Comparison of ENCODE assay signal across 7 cellular contexts in the genomic region with DNA sequence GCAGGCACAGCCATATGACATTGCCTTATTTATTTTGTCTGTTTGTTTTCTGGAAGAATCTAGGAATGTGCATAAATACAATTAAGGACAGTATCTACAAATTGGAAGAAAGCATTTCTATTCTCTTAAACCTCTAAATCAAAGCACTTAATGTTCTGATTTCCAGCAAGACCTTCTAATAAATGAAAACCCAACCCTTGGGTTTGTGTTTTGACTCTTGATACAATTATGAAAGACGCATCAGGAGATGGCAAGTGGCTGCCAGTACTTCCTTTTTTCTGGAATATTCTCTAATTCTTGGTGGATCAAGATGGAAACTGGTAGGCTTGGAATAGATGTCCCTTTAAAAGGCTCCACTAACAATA.
A peak's percentile ranks its signal among the peaks of the same experiment; 100 is the strongest.
DNase-seq lines count a peak whose midpoint lies in the region; ATAC-seq and TF ChIP-seq lines count a peak whose summit lies in the region.

No MANE protein-coding gene starts in this region.

- DNase-seq in HFF-Myc (ENCODE audit: extremely low read depth, low read depth) (no peak), RPMI8226 (no peak), SHP77 treated with DMSO at 0.1 percent for 48 hours (lab: John Stamatoyannopoulos, UW) (no peak), KG1 (lab: John Stamatoyannopoulos, UW) (no peak)
- no peak for DNase-seq in stimulated activated effector memory CD8-positive, alpha-beta T cell treated with anti-CD3 and anti-CD28 coated beads, Interleukin-12 subunit alpha, Interleukin-12 subunit beta, amount 100 ng/mL, for 72 hours (ENCODE audit: low spot score in 2 of 2)

- peaks cover 40% of the 10 kb centered on the region for H3K27me3 ChIP-seq in iPS-18a (ENCODE audit: control insufficient read depth, insufficient read depth, low read length)

- no peak for TF ChIP-seq CTCF in HFF-Myc (IDR thresholded peaks at IDR 0.05; ENCODE audit: low read depth, low read length, missing control alignments)

- peak overlapping the region; percentile 47 for H3K4me3 ChIP-seq in HFF-Myc (replicated peaks; ENCODE audit: low read depth, low read length)
- peak overlapping the region; percentile 84 for H3K4me3 ChIP-seq in iPS-18a (ENCODE audit: low read length)

- no peaks in the 10 kb centered on the region for H3K9me3 ChIP-seq in iPS-18a (ENCODE audit: control insufficient read depth, low read depth, low read length)

- peaks cover 6% of the 10 kb centered on the region for H3K4me1 Mint-ChIP-seq in activated naive CD8-positive, alpha-beta T cell (ENCODE audit: low read depth)
- no peaks in the 10 kb centered on the region for H3K4me1 Mint-ChIP-seq in stimulated activated effector memory CD8-positive, alpha-beta T cell treated with anti-CD3 and anti-CD28 coated beads, Interleukin-12 subunit alpha, Interleukin-12 subunit beta, amount 100 ng/mL, for 72 hours

- peak overlapping the region; percentile 81 for H3K4me3 Mint-ChIP-seq in activated naive CD8-positive, alpha-beta T cell
- peak overlapping the region; percentile 49 for H3K4me3 Mint-ChIP-seq in stimulated activated effector memory CD8-positive, alpha-beta T cell treated with anti-CD3 and anti-CD28 coated beads, Interleukin-12 subunit alpha, Interleukin-12 subunit beta, amount 100 ng/mL, for 72 hours

- no peak overlapping the region for H3K27ac ChIP-seq in iPS-18a (ENCODE audit: low read length)

- H3K9ac ChIP-seq in iPS-18a (ENCODE audit: low read length) = peak overlapping the region; percentile 32

- peaks cover 31% of the 10 kb centered on the region for H3K27me3 Mint-ChIP-seq in activated naive CD8-positive, alpha-beta T cell

- ATAC-seq in stimulated activated effector memory CD8-positive, alpha-beta T cell treated with anti-CD3 and anti-CD28 coated beads, Interleukin-12 subunit alpha, Interleukin-12 subunit beta, amount 100 ng/mL, for 72 hours = no peak

- H3K9me3 Mint-ChIP-seq in activated naive CD8-positive, alpha-beta T cell (ENCODE audit: low read depth) = peaks cover 5% of the 10 kb centered on the region
- H3K9me3 Mint-ChIP-seq in stimulated activated effector memory CD8-positive, alpha-beta T cell treated with anti-CD3 and anti-CD28 coated beads, Interleukin-12 subunit alpha, Interleukin-12 subunit beta, amount 100 ng/mL, for 72 hours = peaks cover 9% of the 10 kb centered on the region

- H3K36me3 ChIP-seq in iPS-18a (ENCODE audit: control insufficient read depth, low read depth, low read length) = no peaks in the 10 kb centered on the region

- H3K27ac Mint-ChIP-seq in activated naive CD8-positive, alpha-beta T cell = no peak overlapping the region
- H3K27ac Mint-ChIP-seq in stimulated activated effector memory CD8-positive, alpha-beta T cell treated with anti-CD3 and anti-CD28 coated beads, Interleukin-12 subunit alpha, Interleukin-12 subunit beta, amount 100 ng/mL, for 72 hours = no peak overlapping the region

- H3K36me3 Mint-ChIP-seq in activated naive CD8-positive, alpha-beta T cell = no peaks in the 10 kb centered on the region
- H3K36me3 Mint-ChIP-seq in stimulated activated effector memory CD8-positive, alpha-beta T cell treated with anti-CD3 and anti-CD28 coated beads, Interleukin-12 subunit alpha, Interleukin-12 subunit beta, amount 100 ng/mL, for 72 hours = no peaks in the 10 kb centered on the region

- H3K4me1 ChIP-seq in iPS-18a (ENCODE audit: control insufficient read depth, low read depth, low read length) = peaks cover 16% of the 10 kb centered on the region
